In the genomic region with DNA sequence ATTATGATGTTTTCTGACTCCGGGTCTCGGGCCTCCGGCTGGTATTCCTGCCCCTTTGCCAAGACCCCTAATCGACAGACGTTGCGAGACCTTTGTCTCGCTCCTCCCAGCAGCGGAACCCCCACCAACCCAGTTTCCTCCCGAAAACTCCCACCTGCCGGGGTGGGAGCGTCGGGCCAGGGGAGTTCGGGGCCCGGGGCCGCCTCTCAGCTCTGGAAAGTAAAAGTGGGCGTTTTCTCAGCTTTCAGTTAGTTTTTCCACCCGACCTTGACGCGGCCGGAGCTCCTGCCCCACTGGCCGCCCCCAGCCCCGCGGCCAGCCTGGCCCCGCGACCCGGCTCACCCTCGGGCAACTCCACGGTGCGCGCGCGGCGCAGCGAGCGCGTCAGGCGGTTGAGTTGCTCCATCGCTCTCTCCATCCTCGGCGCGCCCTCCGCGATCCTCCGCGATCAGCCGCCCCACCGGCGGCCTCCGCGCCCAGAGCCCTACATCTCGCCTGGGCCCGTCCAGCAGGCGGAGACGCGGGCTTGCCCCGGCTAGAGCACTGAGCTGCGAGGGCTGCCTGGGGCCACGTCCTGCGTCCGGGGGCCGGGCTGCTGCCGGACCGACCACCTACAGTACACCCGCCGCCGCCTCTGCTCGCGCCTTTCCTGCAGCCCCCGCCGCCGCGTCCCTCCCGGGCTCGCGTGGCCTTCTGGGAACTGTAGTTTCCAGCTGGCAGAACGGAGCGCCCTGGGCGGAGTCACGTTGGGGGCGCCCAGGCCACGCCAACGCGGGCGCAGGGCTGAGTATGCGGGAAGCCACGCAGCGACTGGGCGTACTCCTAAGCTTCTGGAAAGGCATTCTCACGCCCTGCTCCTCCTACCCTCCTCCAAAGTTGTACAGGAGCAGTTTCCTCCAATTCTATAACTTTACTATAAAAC, we compare ENCODE assay signal across 8 cellular contexts. TPM values are rescaled to one million over a fixed set of nuclear protein-coding genes. Genes with fewer than 3 reads are reported as not detected.
A peak's percentile ranks its signal among the peaks of the same experiment; 100 is the strongest.
DNase-seq lines count a peak whose midpoint lies in the region; ATAC-seq and TF ChIP-seq lines count a peak whose summit lies in the region.

A gene with protein sequence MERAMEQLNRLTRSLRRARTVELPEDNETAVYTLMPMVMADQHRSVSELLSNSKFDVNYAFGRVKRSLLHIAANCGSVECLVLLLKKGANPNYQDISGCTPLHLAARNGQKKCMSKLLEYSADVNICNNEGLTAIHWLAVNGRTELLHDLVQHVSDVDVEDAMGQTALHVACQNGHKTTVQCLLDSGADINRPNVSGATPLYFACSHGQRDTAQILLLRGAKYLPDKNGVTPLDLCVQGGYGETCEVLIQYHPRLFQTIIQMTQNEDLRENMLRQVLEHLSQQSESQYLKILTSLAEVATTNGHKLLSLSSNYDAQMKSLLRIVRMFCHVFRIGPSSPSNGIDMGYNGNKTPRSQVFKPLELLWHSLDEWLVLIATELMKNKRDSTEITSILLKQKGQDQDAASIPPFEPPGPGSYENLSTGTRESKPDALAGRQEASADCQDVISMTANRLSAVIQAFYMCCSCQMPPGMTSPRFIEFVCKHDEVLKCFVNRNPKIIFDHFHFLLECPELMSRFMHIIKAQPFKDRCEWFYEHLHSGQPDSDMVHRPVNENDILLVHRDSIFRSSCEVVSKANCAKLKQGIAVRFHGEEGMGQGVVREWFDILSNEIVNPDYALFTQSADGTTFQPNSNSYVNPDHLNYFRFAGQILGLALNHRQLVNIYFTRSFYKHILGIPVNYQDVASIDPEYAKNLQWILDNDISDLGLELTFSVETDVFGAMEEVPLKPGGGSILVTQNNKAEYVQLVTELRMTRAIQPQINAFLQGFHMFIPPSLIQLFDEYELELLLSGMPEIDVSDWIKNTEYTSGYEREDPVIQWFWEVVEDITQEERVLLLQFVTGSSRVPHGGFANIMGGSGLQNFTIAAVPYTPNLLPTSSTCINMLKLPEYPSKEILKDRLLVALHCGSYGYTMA (minus strand): TSS at position 695 of the 922 bp plus-strand sequence. CDS start 277 bp downstream, at position 418.

- H3K4me1 ChIP-seq in heart right ventricle: peaks cover 0 to 18% (median 9%) of the 10 kb centered on the region in 9 donors
- H3K4me1 ChIP-seq in upper lobe of right lung: peaks cover 8% of the 10 kb centered on the region

- peak within 1 kb of the TSS; percentile 91 for H3K4me3 Mint-ChIP-seq in activated naive CD8-positive, alpha-beta T cell treated with anti-CD3 and anti-CD28 coated beads, Interleukin-2, amount 50 U/mL, for 24 hours

- H3K27me3 ChIP-seq in heart right ventricle (no peaks in the 10 kb centered on the region), upper lobe of right lung (peaks cover 3% of the 10 kb centered on the region)

- DNase-seq in NCI-H1105 treated with DMSO at 0.1 percent for 48 hours (lab: John Stamatoyannopoulos, UW) (peak; percentile 93), SW 1271 (lab: John Stamatoyannopoulos, UW) (peak; percentile 67 to 81), heart right ventricle (peak; percentile 91 to 92), posterior vena cava (ENCODE audit: low spot score) (peak; percentile 96), upper lobe of right lung (peak; percentile 95)
- peak; percentile 88 for DNase-seq in activated naive CD8-positive, alpha-beta T cell treated with anti-CD3 and anti-CD28 coated beads, Interleukin-2, amount 50 U/mL, for 24 hours

- ATAC-seq in HG02678 (IDR thresholded peaks at IDR 0.05; ENCODE audit: unreplicated experiment): peak; percentile 98
- peak; percentile 99 for ATAC-seq in activated naive CD8-positive, alpha-beta T cell treated with anti-CD3 and anti-CD28 coated beads, Interleukin-2, amount 50 U/mL, for 24 hours
- ATAC-seq in heart right ventricle: peak; percentile 99 to 100 (median 100)
- peak; percentile 100 for ATAC-seq in upper lobe of right lung

- intact Hi-C loops in heart right ventricle (cut with DNase I) (loop anchor here in 1 of 10 donors (5.0 kb wide), 1 partner anchor 278 kb away; a partner anchor contains a TSS), posterior vena cava (cut with DNase I) (no loop called here), upper lobe of right lung (cut with DNase I) (no loop called here)

- H3K27ac ChIP-seq in heart right ventricle (peak within 1 kb of the TSS; percentile 41 to 84 (median 79)), upper lobe of right lung (peak within 1 kb of the TSS; percentile 72)

- peaks cover 19% of the 10 kb centered on the region for H3K4me1 Mint-ChIP-seq in activated naive CD8-positive, alpha-beta T cell treated with anti-CD3 and anti-CD28 coated beads, Interleukin-2, amount 50 U/mL, for 24 hours

- 0 to 1% methylated on average over 89 of the region's 89 CpGs for WGBS in heart right ventricle, 2 donors

- no peaks in the 10 kb centered on the region for H3K36me3 Mint-ChIP-seq in activated naive CD8-positive, alpha-beta T cell treated with anti-CD3 and anti-CD28 coated beads, Interleukin-2, amount 50 U/mL, for 24 hours (ENCODE audit: low read depth)

- peak; percentile 26 for TF ChIP-seq CTCF in GM12873 (IDR thresholded peaks at IDR 0.05; ENCODE audit: insufficient read depth, low read depth, low read length, missing control alignments)
- peak in 5 of 9 donors; percentile 21 to 62 (median 37) for TF ChIP-seq CTCF in heart right ventricle (IDR thresholded peaks at IDR 0.05)
- peak; percentile 26 for TF ChIP-seq CTCF in upper lobe of right lung (IDR thresholded peaks at IDR 0.05)

- H3K36me3 ChIP-seq in heart right ventricle: no peaks in the 10 kb centered on the region
- no peaks in the 10 kb centered on the region for H3K36me3 ChIP-seq in upper lobe of right lung

- H3K27ac Mint-ChIP-seq in activated naive CD8-positive, alpha-beta T cell treated with anti-CD3 and anti-CD28 coated beads, Interleukin-2, amount 50 U/mL, for 24 hours: peak within 1 kb of the TSS; percentile 82

- H3K4me3 ChIP-seq in heart right ventricle (peak within 1 kb of the TSS; percentile 79 to 98 (median 90)), upper lobe of right lung (peak within 1 kb of the TSS; percentile 86)

- H3K9me3 ChIP-seq in heart right ventricle (no peaks in the 10 kb centered on the region), upper lobe of right lung (no peaks in the 10 kb centered on the region)

- peaks cover 12% of the 10 kb centered on the region for H3K27me3 Mint-ChIP-seq in activated naive CD8-positive, alpha-beta T cell treated with anti-CD3 and anti-CD28 coated beads, Interleukin-2, amount 50 U/mL, for 24 hours

- no peaks in the 10 kb centered on the region for H3K9me3 Mint-ChIP-seq in activated naive CD8-positive, alpha-beta T cell treated with anti-CD3 and anti-CD28 coated beads, Interleukin-2, amount 50 U/mL, for 24 hours

RNA-seq across cellular contexts. Expression of the gene that starts here (rescaled TPM):
- 1 to 10 TPM; 6.3 to 9.5 (median 7.1) TPM for total RNA-seq in heart right ventricle
- polyA plus RNA-seq in heart right ventricle: 1 to 10 TPM; 3.7 to 8.7 TPM
- 10 to 100 TPM; 11.8 to 16.0 TPM for total RNA-seq in posterior vena cava
- total RNA-seq in upper lobe of right lung: 14.8 TPM

Comparison
In these comparisons a context has a peak if more than half of its experiments do, and no peak if none do; other contexts are left out.
1. Peak in every context shown above with its lines: DNase-seq, ATAC-seq, H3K4me3 ChIP-seq and H3K27ac ChIP-seq.